13 cellular contexts compared by ENCODE assay signal in the genomic region with DNA sequence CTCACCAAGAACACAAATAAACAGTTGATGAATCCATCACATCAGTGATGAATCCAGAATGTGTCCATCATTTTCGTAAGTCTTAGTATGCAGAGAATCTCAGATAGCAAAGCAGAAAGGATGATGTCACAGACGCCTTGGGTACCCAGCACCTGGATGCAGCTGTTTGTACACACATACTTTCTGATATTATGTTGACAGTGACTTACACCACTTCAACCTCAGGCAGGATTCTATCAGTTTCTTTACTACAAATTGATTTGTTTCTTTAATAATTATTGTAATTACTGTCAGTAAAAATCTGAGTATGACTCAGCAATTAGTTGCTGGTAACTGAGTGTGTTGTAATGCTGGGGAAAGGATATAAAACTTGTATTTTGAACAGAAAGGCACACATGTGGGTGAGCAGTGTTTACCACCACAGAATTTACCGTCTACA.
DNase-seq lines count a peak whose midpoint lies in the region; ATAC-seq, FAIRE-seq and TF ChIP-seq lines count a peak whose summit lies in the region.
"Had no signal": no experiment of that assay in that cellular context is flagged by ENCODE, and none has a peak within 500 bp of the region (broad histone marks: within the 10 kb centered on the region; RNA-seq: fewer than 3 reads in every experiment).

No MANE protein-coding gene starts in this region.

- H3K23me2 ChIP-seq in H1 (ENCODE audit: low read depth, low read length), result peaks cover 10% of the 10 kb centered on the region; the same call in 1 of the 2 replicates

- H3K36me3 ChIP-seq in Panc1 (ENCODE audit: control insufficient read depth, insufficient read depth, low read length), result no peaks in the 10 kb centered on the region
- H3K36me3 ChIP-seq in H1 (ENCODE audit: control insufficient read depth in 2 of 4, insufficient read depth in 4 of 4, low read length in 3 of 4), result no peaks in the 10 kb centered on the region
- H3K36me3 ChIP-seq in SJCRH30, result peaks cover 7% of the 10 kb centered on the region
- H3K36me3 ChIP-seq: neutrophil had no signal

- H2BK120ac ChIP-seq in H1 (replicated peaks; ENCODE audit: low read depth, low read length), result no peak overlapping the region

- in situ Hi-C loops in Panc1 (cut with HindIII; ENCODE audit: low pct_unique_long_range_greater_than_20kb, low sequenced_read_pairs) (no loop called here), G401 (cut with HindIII; ENCODE audit: low sequenced_read_pairs) (no loop called here)

- peak overlapping the region; percentile 3 for H3K27ac Mint-ChIP-seq in stimulated activated naive CD8-positive, alpha-beta T cell treated with anti-CD3 and anti-CD28 coated beads, Interleukin-15, Interleukin-2, amounts not matched to agents 100 ng/mL and 50 ng/mL, for 24 hours

- peaks cover 0 to 3% of the 10 kb centered on the region in 2 experiments for H4K20me1 ChIP-seq in H1 (replicated peaks in 1 of 2; ENCODE audit: control insufficient read depth in 1 of 2, insufficient read depth in 2 of 2, low read length in 2 of 2)

- H2BK15ac ChIP-seq in H1 (ENCODE audit: low read length), result no peak overlapping the region

- H4K91ac ChIP-seq in H1 (replicated peaks; ENCODE audit: insufficient read length, low read length), result no peak overlapping the region

- no peaks in the 10 kb centered on the region for H3K27me3 Mint-ChIP-seq in stimulated activated naive CD8-positive, alpha-beta T cell treated with anti-CD3 and anti-CD28 coated beads, Interleukin-15, Interleukin-2, amounts not matched to agents 100 ng/mL and 50 ng/mL, for 24 hours

- no peak overlapping the region for H3K4me3 Mint-ChIP-seq in stimulated activated naive CD8-positive, alpha-beta T cell treated with anti-CD3 and anti-CD28 coated beads, Interleukin-15, Interleukin-2, amounts not matched to agents 100 ng/mL and 50 ng/mL, for 24 hours

- H3K4me1 ChIP-seq in Panc1 (ENCODE audit: control insufficient read depth, insufficient read depth, low read length) (peaks cover 11% of the 10 kb centered on the region), H1 (replicated peaks in 1 of 4; ENCODE audit: control insufficient read depth in 3 of 4, insufficient read depth in 4 of 4, low read length in 3 of 4) (peaks cover 3 to 19% (median 5%) of the 10 kb centered on the region in 4 experiments), SJCRH30 (peaks cover 10% of the 10 kb centered on the region)

- H3K23ac ChIP-seq in H1 (ENCODE audit: insufficient read length), result no peak overlapping the region

- intact Hi-C loops in Panc1 (cut with micrococcal nuclease; ENCODE audit: unreplicated experiment), result no loop called here

- no peak overlapping the region for H2AK5ac ChIP-seq in H1 (ENCODE audit: low read depth, low read length)

- CTCF ChIA-PET in Panc1 (lab: Charles Lee), result no interaction called here
- CTCF ChIA-PET in H1 (lab: Charles Lee; ENCODE audit: partially characterized antibody), result interaction anchor here (0.6 to 1.2 kb wide), 6 partner anchors 16 to 195 kb away, joined by 3 to 5 read pairs (median 3); no protein-coding TSS in a partner anchor

- H2BK12ac ChIP-seq in H1 (ENCODE audit: low read depth, low read length), result no peak overlapping the region

- H3K36me3 Mint-ChIP-seq in stimulated activated naive CD8-positive, alpha-beta T cell treated with anti-CD3 and anti-CD28 coated beads, Interleukin-15, Interleukin-2, amounts not matched to agents 100 ng/mL and 50 ng/mL, for 24 hours (ENCODE audit: low read depth), result peaks cover 45% of the 10 kb centered on the region

- no peak overlapping the region for H4K5ac ChIP-seq in H1 (ENCODE audit: insufficient read length, low read depth, low read length)

- no peak overlapping the region for H3K56ac ChIP-seq in H1 (replicated peaks; ENCODE audit: insufficient read length, low read depth, low read length)

- POLR2A ChIA-PET in Panc1 (lab: Charles Lee) (interaction anchor here (0.6 kb wide), 1 partner anchor 51 kb away, joined by 6 read pairs; no protein-coding TSS in a partner anchor), H1 (lab: Charles Lee; ENCODE audit: partially characterized antibody) (no interaction called here)

- H3K79me1 ChIP-seq in H1 (ENCODE audit: low read depth, low read length), result peaks cover 8% of the 10 kb centered on the region; the same call in 1 of the 2 replicates

- H3K4ac ChIP-seq in H1 (replicated peaks; ENCODE audit: insufficient read length, low read depth, low read length), result no peak overlapping the region

- BruUV-seq in Panc1 (replicated peaks; lab: Mats Ljungman, UMichigan), result no TSS peak

- no peak for TF ChIP-seq RAD21 in H1 (IDR thresholded peaks at IDR 0.05 in 1 of 2, conservative IDR thresholded peaks at IDR 0.05 in 1 of 2; ENCODE audit: low read depth in 2 of 2, low read length in 2 of 2)

- no peak overlapping the region for H2AFZ ChIP-seq in H1 (ENCODE audit: low read length)

- no peak overlapping the region for H4K8ac ChIP-seq in H1 (ENCODE audit: extremely low read depth, insufficient read depth, low read length)

- 87% methylated on average over 3 of the region's 3 CpGs; no CpG with 5 or more reads in 1 of the 2 experiments for WGBS in H1 (ENCODE audit: extremely low coverage in 1 of 2, insufficient coverage in 1 of 2, insufficient read length in 1 of 2, insufficient replicate concordance in 2 of 2, low coverage in 1 of 2, low lambda C conversion rate in 2 of 2, missing lambda C conversion rate in 1 of 2), 2 experiments

- H2BK5ac ChIP-seq in H1 (ENCODE audit: low read depth, low read length), result no peak overlapping the region

- peaks cover 59% of the 10 kb centered on the region for H3K4me1 Mint-ChIP-seq in stimulated activated naive CD8-positive, alpha-beta T cell treated with anti-CD3 and anti-CD28 coated beads, Interleukin-15, Interleukin-2, amounts not matched to agents 100 ng/mL and 50 ng/mL, for 24 hours (ENCODE audit: low read depth)

- DNase-seq in stimulated activated naive CD8-positive, alpha-beta T cell treated with anti-CD3 and anti-CD28 coated beads, Interleukin-15, Interleukin-2, amounts not matched to agents 100 U/mL and 50 U/mL, for 24 hours, result no peak
- DNase-seq in Panc1 (ENCODE audit: low read depth, low spot score) (no peak), H1 (ENCODE audit: low read depth in 1 of 2, low spot score in 2 of 2) (no peak), G401 (ENCODE audit: low spot score) (no peak), kidney glomerular epithelial cell (lab: John Stamatoyannopoulos, UW) (no peak), SJCRH30 (no peak)
- DNase-seq: cortex of kidney, left ventricle myocardium superior, NCI-H2227 treated with DMSO at 0.1 percent for 48 hours, RPMI8226 had no signal

- FAIRE-seq in H1 (lab: Jason Lieb, UNC), result no peak

- H3K9me3 ChIP-seq in Panc1 (ENCODE audit: control insufficient read depth, insufficient read depth, low read depth, low read length), result no peaks in the 10 kb centered on the region
- no peaks in the 10 kb centered on the region; a peak in 2 of 4 replicates for H3K9me3 ChIP-seq in H1 (ENCODE audit: insufficient read depth in 2 of 2, low read depth in 1 of 2, low read length in 1 of 2)
- no peaks in the 10 kb centered on the region for H3K9me3 ChIP-seq in SJCRH30 (replicated peaks)
- H3K9me3 ChIP-seq: neutrophil had no signal

- peaks cover 6% of the 10 kb centered on the region for H3K9me3 Mint-ChIP-seq in stimulated activated naive CD8-positive, alpha-beta T cell treated with anti-CD3 and anti-CD28 coated beads, Interleukin-15, Interleukin-2, amounts not matched to agents 100 ng/mL and 50 ng/mL, for 24 hours

- H3K4me2 ChIP-seq in H1 (ENCODE audit: insufficient read depth in 1 of 2, low read depth in 2 of 2, low read length in 2 of 2), result no peak overlapping the region

- peaks cover 0 to 24% of the 10 kb centered on the region in 2 experiments; a peak in 2 of 4 replicates for H3K79me2 ChIP-seq in H1 (ENCODE audit: control insufficient read depth in 1 of 2, insufficient read depth in 2 of 2, low read length in 2 of 2)

- peak overlapping the region; percentile 24; the same call in 1 of the 2 replicates for H3K27ac ChIP-seq in Panc1 (ENCODE audit: low read length)
- no peak overlapping the region for H3K27ac ChIP-seq in H1 (ENCODE audit: low read depth, low read length)
- no peak overlapping the region for H3K27ac ChIP-seq in SJCRH30
- H3K27ac ChIP-seq: neutrophil had no signal

- no peak for TF ChIP-seq CTCF in Panc1 (IDR thresholded peaks at IDR 0.05)
- no peak for TF ChIP-seq CTCF in H1 (IDR thresholded peaks at IDR 0.05; ENCODE audit: control extremely low read depth in 1 of 3, insufficient read depth in 1 of 3, low read depth in 1 of 3, low read length in 3 of 3)

- no peak overlapping the region for H3K18ac ChIP-seq in H1 (ENCODE audit: extremely low read depth, low read length)

- H3K4me3 ChIP-seq in Panc1 (ENCODE audit: low read depth in 2 of 2, low read length in 2 of 2) (no peak overlapping the region), H1 (ENCODE audit: extremely low read depth in 1 of 4, insufficient read depth in 2 of 4, low read depth in 3 of 4, low read length in 4 of 4) (no peak overlapping the region), SJCRH30 (no peak overlapping the region)

- no peak overlapping the region for H2BK20ac ChIP-seq in H1 (ENCODE audit: low read length)

- H3K9ac ChIP-seq in H1 (replicated peaks in 1 of 4; ENCODE audit: extremely low read depth in 1 of 4, low read depth in 3 of 4, low read length in 3 of 4), result no peak overlapping the region

- no peaks in the 10 kb centered on the region for H3K27me3 ChIP-seq in Panc1 (ENCODE audit: control insufficient read depth, insufficient read depth, low read length)
- no peaks in the 10 kb centered on the region for H3K27me3 ChIP-seq in H1 (replicated peaks in 1 of 4; ENCODE audit: control insufficient read depth in 3 of 4, extremely low read depth in 1 of 4, insufficient read depth in 3 of 4, low read length in 3 of 4)
- no peaks in the 10 kb centered on the region for H3K27me3 ChIP-seq in SJCRH30
- H3K27me3 ChIP-seq: neutrophil had no signal

- no peak for ATAC-seq in stimulated activated naive CD8-positive, alpha-beta T cell treated with anti-CD3 and anti-CD28 coated beads, Interleukin-15, Interleukin-2, amounts not matched to agents 100 U/mL and 50 U/mL, for 24 hours
- ATAC-seq in Panc1 (no peak), HG02623 (IDR thresholded peaks at IDR 0.05; ENCODE audit: unreplicated experiment) (no peak)
- ATAC-seq: left ventricle myocardium superior had no signal

- TF ChIP-seq EP300 in H1 (IDR thresholded peaks at IDR 0.05; ENCODE audit: borderline replicate concordance in 1 of 2, low read depth in 2 of 2, low read length in 2 of 2), result no peak

- H3K14ac ChIP-seq in H1 (ENCODE audit: insufficient read length), result no peak overlapping the region

- TF ChIP-seq POLR2A in H1 (IDR thresholded peaks at IDR 0.05; ENCODE audit: control extremely low read depth in 1 of 2, low read depth in 2 of 2, low read length in 2 of 2), result no peak

TF ChIP-seq in H1, 55 proteins besides CTCF, POLR2A, EP300 and RAD21:
- TF ChIP-seq BACH1 (IDR thresholded peaks at IDR 0.05; ENCODE audit: low read length) (peak; percentile 38; the same call in 1 of the 2 replicates), RNF2 (IDR thresholded peaks at IDR 0.05; ENCODE audit: borderline replicate concordance, low read depth, low read length, missing control alignments, poor library complexity, severe bottlenecking) (no peak)
